21 cellular contexts compared by ENCODE assay signal in genomic region chr17:44257815-44258750, GRCh38. TPM values are rescaled to one million over a fixed set of nuclear protein-coding genes. Genes with fewer than 3 reads are reported as not detected.
A peak's percentile ranks its signal among the peaks of the same experiment; 100 is the strongest.
DNase-seq lines count a peak whose midpoint lies in the region; ATAC-seq and TF ChIP-seq lines count a peak whose summit lies in the region.
"Had no signal": no experiment of that assay in that cellular context is flagged by ENCODE, and none has a peak within 500 bp of the region (broad histone marks: within the 10 kb centered on the region; RNA-seq: fewer than 3 reads in every experiment).

No MANE protein-coding gene starts in this region.

- no peak for ATAC-seq in SK-N-SH treated with all-trans-retinoic acid at 6 μM for 48 hours
- ATAC-seq in WTC11: no peak
- no peak for ATAC-seq in GM21619 (IDR thresholded peaks at IDR 0.05; ENCODE audit: unreplicated experiment)
- ATAC-seq in HG02798 (IDR thresholded peaks at IDR 0.05; ENCODE audit: poor library complexity, unreplicated experiment): no peak

- H3K4me3 ChIP-seq in SK-N-SH (ENCODE audit: low read depth in 2 of 2, low read length in 1 of 2) (no peak overlapping the region), H7 (ENCODE audit: insufficient read depth, low read depth, low read length) (no peak overlapping the region)

- H3K36me3 ChIP-seq in SK-N-SH (replicated peaks in 1 of 2; ENCODE audit: control insufficient read depth in 1 of 2, insufficient read depth in 2 of 2, low read length in 1 of 2) (no peaks in the 10 kb centered on the region), H7 (replicated peaks; ENCODE audit: control insufficient read depth, insufficient read depth, low read length) (no peaks in the 10 kb centered on the region)

- no peak for TF ChIP-seq RAD21 in SK-N-SH (IDR thresholded peaks at IDR 0.05; ENCODE audit: low read length)

- no peak overlapping the region for H2AFZ ChIP-seq in SK-N-SH (ENCODE audit: low read depth)

- no peak for TF ChIP-seq CTCF in SK-N-SH (IDR thresholded peaks at IDR 0.05)
- TF ChIP-seq CTCF in WTC11 (IDR thresholded peaks at IDR 0.05): no peak
- no peak for TF ChIP-seq CTCF in progenitor cell of endocrine pancreas (IDR thresholded peaks at IDR 0.05; ENCODE audit: unreplicated experiment)

- H3K4me1 ChIP-seq in SK-N-SH (ENCODE audit: control insufficient read depth in 1 of 2, insufficient read depth in 2 of 2, low read depth in 1 of 2, low read length in 1 of 2): no peaks in the 10 kb centered on the region; a peak in 1 of 4 replicates

- H3K4me2 ChIP-seq in SK-N-SH: no peak overlapping the region

- 74% methylated on average over 16 of the region's 22 CpGs for WGBS in SK-N-SH (ENCODE audit: low lambda C conversion rate)

- H4K20me1 ChIP-seq in SK-N-SH (ENCODE audit: insufficient read depth): no peaks in the 10 kb centered on the region

- H3K9me3 Mint-ChIP-seq in WTC11 (no peaks in the 10 kb centered on the region), progenitor cell of endocrine pancreas (ENCODE audit: low read depth) (no peaks in the 10 kb centered on the region)

- H3K4me1 Mint-ChIP-seq in WTC11 (no peaks in the 10 kb centered on the region), progenitor cell of endocrine pancreas (ENCODE audit: low read depth) (no peaks in the 10 kb centered on the region)

- H3K27me3 Mint-ChIP-seq in WTC11 (ENCODE audit: low read depth) (no peaks in the 10 kb centered on the region; the same call in 1 of the 2 replicates), progenitor cell of endocrine pancreas (peaks cover 23% of the 10 kb centered on the region)

- TF ChIP-seq EP300 in SK-N-SH (IDR thresholded peaks at IDR 0.05; ENCODE audit: borderline replicate concordance in 1 of 2, low read depth in 1 of 2, low read length in 1 of 2): no peak

- H3K9ac ChIP-seq in SK-N-SH: no peak overlapping the region

- POLR2A ChIA-PET in SK-N-SH (lab: Yijun Ruan, JAX): interaction anchor here (1.1 kb wide), 1 partner anchor 50 kb away, joined by 4 read pairs; the partner anchor contains the start of gene RUNDC3A
- POLR2A ChIA-PET in WTC11 (lab: Charles Lee): interaction anchor here (0.5 kb wide), 2 partner anchors 16 to 87 kb away, joined by 3 to 9 read pairs; no protein-coding TSS in a partner anchor

- no peaks in the 10 kb centered on the region for H3K9me3 ChIP-seq in SK-N-SH

- no peak overlapping the region for H3K27ac ChIP-seq in SK-N-SH (ENCODE audit: low read depth in 2 of 2, low read length in 1 of 2)
- H3K27ac ChIP-seq: 22Rv1 had no signal

- H3F3A ChIP-seq in SK-N-SH (replicated peaks; ENCODE audit: insufficient read depth): no peaks in the 10 kb centered on the region

- H3K27ac Mint-ChIP-seq in WTC11: 0 out of 2 replicates have a peak overlapping the region, but pooled peaks have one; percentile 25
- H3K27ac Mint-ChIP-seq in progenitor cell of endocrine pancreas: peak overlapping the region; percentile 22

- DNase-seq in SK-N-SH (peak; percentile 32), H7 (peak; percentile 35), WTC11 (ENCODE audit: low spot score) (no peak), progenitor cell of endocrine pancreas (ENCODE audit: low spot score, unreplicated experiment) (no peak), AG08395 (ENCODE audit: low spot score) (no peak)
- DNase-seq: C1 segment of cervical spinal cord, DMS79 treated with DMSO at 0.1 percent for 48 hours, KBM-7, NCI-H1105, NCI-H2107, NCI-H2227 treated with DMSO at 0.1 percent for 48 hours, NCI-H510A treated with DMSO at 0.1 percent for 48 hours, NCI-H774, SHP77 treated with DMSO at 0.1 percent for 48 hours had no signal

- H3K9me2 ChIP-seq in SK-N-SH: no peaks in the 10 kb centered on the region

- no peaks in the 10 kb centered on the region for H3K36me3 Mint-ChIP-seq in WTC11
- H3K36me3 Mint-ChIP-seq in progenitor cell of endocrine pancreas (ENCODE audit: insufficient read depth): no peaks in the 10 kb centered on the region

- H3K4me3 Mint-ChIP-seq in WTC11 (no peak overlapping the region), progenitor cell of endocrine pancreas (ENCODE audit: low read depth) (no peak overlapping the region)

- H3K79me2 ChIP-seq in SK-N-SH (ENCODE audit: insufficient read depth): no peaks in the 10 kb centered on the region

- H3K27me3 ChIP-seq in SK-N-SH (ENCODE audit: insufficient read depth) (no peaks in the 10 kb centered on the region), H7 (ENCODE audit: control insufficient read depth, insufficient read depth, low read length) (no peaks in the 10 kb centered on the region)

- CTCF ChIA-PET in SK-N-SH (lab: Yijun Ruan, JAX): interaction anchor here (1.0 to 1.6 kb wide), 3 partner anchors 9 to 92 kb away, joined by 3 to 5 read pairs (median 4); no protein-coding TSS in a partner anchor
- CTCF ChIA-PET in WTC11 (lab: Charles Lee): interaction anchor here (0.6 to 1.8 kb wide), 5 partner anchors 21 to 130 kb away, joined by 3 to 8 read pairs (median 3); partner anchors contain the start of gene RUNDC3A

TF ChIP-seq in SK-N-SH, 30 proteins besides CTCF, POLR2A, EP300 and RAD21 (continues in another document):
- no peak for TF ChIP-seq JUND (IDR thresholded peaks at IDR 0.05)
- no peak for TF ChIP-seq SIN3A (IDR thresholded peaks at IDR 0.05; ENCODE audit: borderline replicate concordance, low read depth, low read length)
- no peak for TF ChIP-seq TEAD4 (IDR thresholded peaks at IDR 0.05; ENCODE audit: borderline replicate concordance, insufficient read depth)
- TF ChIP-seq, protein P1, sequence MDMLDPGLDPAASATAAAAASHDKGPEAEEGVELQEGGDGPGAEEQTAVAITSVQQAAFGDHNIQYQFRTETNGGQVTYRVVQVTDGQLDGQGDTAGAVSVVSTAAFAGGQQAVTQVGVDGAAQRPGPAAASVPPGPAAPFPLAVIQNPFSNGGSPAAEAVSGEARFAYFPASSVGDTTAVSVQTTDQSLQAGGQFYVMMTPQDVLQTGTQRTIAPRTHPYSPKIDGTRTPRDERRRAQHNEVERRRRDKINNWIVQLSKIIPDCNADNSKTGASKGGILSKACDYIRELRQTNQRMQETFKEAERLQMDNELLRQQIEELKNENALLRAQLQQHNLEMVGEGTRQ (IDR thresholded peaks at IDR 0.05; ENCODE audit: borderline replicate concordance, low read depth, low read length): no peak

TF ChIP-seq in SK-N-SH treated with all-trans-retinoic acid at 6 μM for 48 hours, 23 proteins besides CTCF, POLR2A, EP300 and RAD21 (continues in another document):
- no peak for TF ChIP-seq PPARA (CRISPR knock-in tag; IDR thresholded peaks at IDR 0.05; ENCODE audit: borderline replicate concordance)
- no peak for TF ChIP-seq ZNF565 (CRISPR knock-in tag; conservative IDR thresholded peaks at IDR 0.05; ENCODE audit: low read depth)
- no peak for TF ChIP-seq ARNTL (CRISPR knock-in tag; IDR thresholded peaks at IDR 0.05; ENCODE audit: borderline replicate concordance, low read depth)
- no peak for TF ChIP-seq ZC3H10 (CRISPR knock-in tag; IDR thresholded peaks at IDR 0.05)
- TF ChIP-seq ZNF8 (CRISPR knock-in tag; IDR thresholded peaks at IDR 0.05): no peak

TF ChIP-seq in WTC11, 78 proteins besides CTCF, POLR2A, EP300 and RAD21 (continues in another document):
- no peak for TF ChIP-seq TEAD1 (CRISPR knock-in tag; IDR thresholded peaks at IDR 0.05)
- TF ChIP-seq NFYB (CRISPR knock-in tag; conservative IDR thresholded peaks at IDR 0.05; ENCODE audit: low read depth): no peak
- TF ChIP-seq GABPB1 (CRISPR knock-in tag; IDR thresholded peaks at IDR 0.05): no peak
- TF ChIP-seq, protein P2, sequence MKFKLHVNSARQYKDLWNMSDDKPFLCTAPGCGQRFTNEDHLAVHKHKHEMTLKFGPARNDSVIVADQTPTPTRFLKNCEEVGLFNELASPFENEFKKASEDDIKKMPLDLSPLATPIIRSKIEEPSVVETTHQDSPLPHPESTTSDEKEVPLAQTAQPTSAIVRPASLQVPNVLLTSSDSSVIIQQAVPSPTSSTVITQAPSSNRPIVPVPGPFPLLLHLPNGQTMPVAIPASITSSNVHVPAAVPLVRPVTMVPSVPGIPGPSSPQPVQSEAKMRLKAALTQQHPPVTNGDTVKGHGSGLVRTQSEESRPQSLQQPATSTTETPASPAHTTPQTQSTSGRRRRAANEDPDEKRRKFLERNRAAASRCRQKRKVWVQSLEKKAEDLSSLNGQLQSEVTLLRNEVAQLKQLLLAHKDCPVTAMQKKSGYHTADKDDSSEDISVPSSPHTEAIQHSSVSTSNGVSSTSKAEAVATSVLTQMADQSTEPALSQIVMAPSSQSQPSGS (CRISPR knock-in tag; IDR thresholded peaks at IDR 0.05; ENCODE audit: borderline replicate concordance, low read depth): no peak
- TF ChIP-seq ZNF138 (CRISPR knock-in tag; conservative IDR thresholded peaks at IDR 0.05): no peak
- TF ChIP-seq IRF2 (CRISPR knock-in tag; IDR thresholded peaks at IDR 0.05; ENCODE audit: borderline replicate concordance, low read depth): no peak

RNA-seq across cellular contexts. Expression of gene SLC4A1, which starts 9.9 kb away (rescaled TPM):
- not detected in 2 replicates for polyA plus RNA-seq in SK-N-SH (2012; rRNA removed)
- polyA plus RNA-seq in SK-N-SH (2012; cell fraction: cytosol; rRNA removed): not detected in 2 replicates
- 0.08 TPM in 1 of 2 replicates, not detected in the other for polyA plus RNA-seq in SK-N-SH (2012; cell fraction: nucleus; rRNA removed)
- 0.07 TPM in 2 replicates for total RNA-seq in H7 (2014; rRNA removed; shearing (Covaris generic))
- 0.05 to 0.14 TPM in 2 of 3 replicates, not detected in the other for total RNA-seq in WTC11 (2021)
- total RNA-seq in progenitor cell of endocrine pancreas: not detected in 2 replicates
- total RNA-seq: H4, RPMI7951 had no signal
- polyA plus RNA-seq: AG04450 had no signal

RNA-seq across cellular contexts. Expression of gene UBTF, which starts 38.6 kb away (rescaled TPM):
- 33.4 and 37.2 TPM in 2 replicates for polyA plus RNA-seq in SK-N-SH (2012; rRNA removed)
- polyA plus RNA-seq in SK-N-SH (2012; cell fraction: cytosol; rRNA removed): 32.7 and 34.7 TPM in 2 replicates
- polyA plus RNA-seq in SK-N-SH (2012; cell fraction: nucleus; rRNA removed): 51.1 and 56.2 TPM in 2 replicates
- total RNA-seq in H7 (2014; rRNA removed; shearing (Covaris generic)): 63.3 and 66.2 TPM in 2 replicates
- 69.5 to 77.1 TPM (median 75.9 TPM) in 3 replicates for total RNA-seq in WTC11 (2021)
- 94.2 and 100 TPM in 2 replicates for total RNA-seq in progenitor cell of endocrine pancreas

RNA-seq across cellular contexts. Expression of gene RUNDC3A, which starts 50.3 kb away (rescaled TPM):
- 8.9 and 11.0 TPM in 2 replicates for polyA plus RNA-seq in SK-N-SH (2012; rRNA removed)
- polyA plus RNA-seq in SK-N-SH (2012; cell fraction: cytosol; rRNA removed): 5.8 and 7.9 TPM in 2 replicates
- polyA plus RNA-seq in SK-N-SH (2012; cell fraction: nucleus; rRNA removed): 21.4 and 28.5 TPM in 2 replicates
- 5.1 and 5.7 TPM in 2 replicates for total RNA-seq in H7 (2014; rRNA removed; shearing (Covaris generic))
- total RNA-seq in WTC11 (2021) (5.1 to 6.5 TPM (median 5.2 TPM) in 3 replicates), progenitor cell of endocrine pancreas (8.4 and 9.3 TPM in 2 replicates)
- total RNA-seq: H4 had no signal

RNA-seq across cellular contexts. Expression of gene ATXN7L3, which starts 58.4 kb away (rescaled TPM):
- 47.7 and 57.9 TPM in 2 replicates for polyA plus RNA-seq in SK-N-SH (2012; rRNA removed)
- polyA plus RNA-seq in SK-N-SH (2012; cell fraction: cytosol; rRNA removed): 40.2 and 42.2 TPM in 2 replicates
- polyA plus RNA-seq in SK-N-SH (2012; cell fraction: nucleus; rRNA removed): 140 and 171 TPM in 2 replicates
- 80.6 and 83.4 TPM in 2 replicates for total RNA-seq in H7 (2014; rRNA removed; shearing (Covaris generic))
- total RNA-seq in WTC11 (2021): 113 to 124 TPM (median 114 TPM) in 3 replicates
- 117 and 135 TPM in 2 replicates for total RNA-seq in progenitor cell of endocrine pancreas

Comparison
In these comparisons a context has a peak if more than half of its experiments do, and no peak if none do; other contexts are left out.
1. DNase-seq: peak in SK-N-SH (single experiment) and H7 (single experiment); none in WTC11 (single experiment), progenitor cell of endocrine pancreas (single experiment) and AG08395 (single experiment).